In the genomic region with DNA sequence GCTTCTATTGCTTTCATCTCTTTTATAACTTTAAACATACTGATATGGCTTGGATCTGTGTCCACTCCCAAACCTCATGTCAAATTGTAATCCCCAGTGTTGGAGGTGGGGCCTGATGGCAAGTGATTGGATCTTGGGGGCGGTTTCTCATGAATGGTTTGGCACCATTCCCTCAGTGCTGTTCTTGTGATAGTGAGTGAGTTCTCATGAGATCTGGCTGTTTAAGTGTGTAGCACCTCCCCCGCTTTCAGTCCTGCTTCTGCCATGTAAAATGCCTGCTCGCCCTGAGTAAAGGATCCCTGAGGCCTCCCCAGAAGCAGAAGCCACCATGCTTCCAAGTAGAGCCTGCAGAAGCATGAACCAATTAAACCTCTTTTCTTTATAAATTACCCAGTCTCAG, we compare ENCODE assay signal across 1 cellular context.
TF ChIP-seq lines count a peak whose summit lies in the region.

No MANE protein-coding gene starts in this region.

TF ChIP-seq in K562, 482 proteins besides CTCF, POLR2A, EP300 and RAD21 (continued from another document and continues in another):
- TF ChIP-seq, protein P1, sequence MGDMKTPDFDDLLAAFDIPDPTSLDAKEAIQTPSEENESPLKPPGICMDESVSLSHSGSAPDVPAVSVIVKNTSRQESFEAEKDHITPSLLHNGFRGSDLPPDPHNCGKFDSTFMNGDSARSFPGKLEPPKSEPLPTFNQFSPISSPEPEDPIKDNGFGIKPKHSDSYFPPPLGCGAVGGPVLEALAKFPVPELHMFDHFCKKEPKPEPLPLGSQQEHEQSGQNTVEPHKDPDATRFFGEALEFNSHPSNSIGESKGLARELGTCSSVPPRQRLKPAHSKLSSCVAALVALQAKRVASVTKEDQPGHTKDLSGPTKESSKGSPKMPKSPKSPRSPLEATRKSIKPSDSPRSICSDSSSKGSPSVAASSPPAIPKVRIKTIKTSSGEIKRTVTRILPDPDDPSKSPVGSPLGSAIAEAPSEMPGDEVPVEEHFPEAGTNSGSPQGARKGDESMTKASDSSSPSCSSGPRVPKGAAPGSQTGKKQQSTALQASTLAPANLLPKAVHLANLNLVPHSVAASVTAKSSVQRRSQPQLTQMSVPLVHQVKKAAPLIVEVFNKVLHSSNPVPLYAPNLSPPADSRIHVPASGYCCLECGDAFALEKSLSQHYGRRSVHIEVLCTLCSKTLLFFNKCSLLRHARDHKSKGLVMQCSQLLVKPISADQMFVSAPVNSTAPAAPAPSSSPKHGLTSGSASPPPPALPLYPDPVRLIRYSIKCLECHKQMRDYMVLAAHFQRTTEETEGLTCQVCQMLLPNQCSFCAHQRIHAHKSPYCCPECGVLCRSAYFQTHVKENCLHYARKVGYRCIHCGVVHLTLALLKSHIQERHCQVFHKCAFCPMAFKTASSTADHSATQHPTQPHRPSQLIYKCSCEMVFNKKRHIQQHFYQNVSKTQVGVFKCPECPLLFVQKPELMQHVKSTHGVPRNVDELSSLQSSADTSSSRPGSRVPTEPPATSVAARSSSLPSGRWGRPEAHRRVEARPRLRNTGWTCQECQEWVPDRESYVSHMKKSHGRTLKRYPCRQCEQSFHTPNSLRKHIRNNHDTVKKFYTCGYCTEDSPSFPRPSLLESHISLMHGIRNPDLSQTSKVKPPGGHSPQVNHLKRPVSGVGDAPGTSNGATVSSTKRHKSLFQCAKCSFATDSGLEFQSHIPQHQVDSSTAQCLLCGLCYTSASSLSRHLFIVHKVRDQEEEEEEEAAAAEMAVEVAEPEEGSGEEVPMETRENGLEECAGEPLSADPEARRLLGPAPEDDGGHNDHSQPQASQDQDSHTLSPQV (IDR thresholded peaks at IDR 0.05) = peak; percentile 69
- TF ChIP-seq BRF1 (IDR thresholded peaks at IDR 0.05; ENCODE audit: borderline replicate concordance, extremely low read depth, insufficient read length) (no peak), PURB (CRISPR knock-in tag; IDR thresholded peaks at IDR 0.05; ENCODE audit: low read depth) (no peak), ZNF146 (CRISPR knock-in tag; IDR thresholded peaks at IDR 0.05; ENCODE audit: unreplicated experiment) (no peak), DPF2 (IDR thresholded peaks at IDR 0.05) (peak; percentile 62), ZNF282 (CRISPR knock-in tag; IDR thresholded peaks at IDR 0.05) (no peak), ZNF449 (CRISPR knock-in tag; IDR thresholded peaks at IDR 0.05) (no peak), ZNF12 (CRISPR knock-in tag; IDR thresholded peaks at IDR 0.05) (no peak), ZNF699 (CRISPR knock-in tag; IDR thresholded peaks at IDR 0.05; ENCODE audit: insufficient replicate concordance) (no peak), NR2C1 (IDR thresholded peaks at IDR 0.05) (no peak), NR2C1 (tag; IDR thresholded peaks at IDR 0.05) (no peak), HOXB6 (CRISPR knock-in tag; IDR thresholded peaks at IDR 0.05; ENCODE audit: borderline replicate concordance) (no peak), ZNF311 (CRISPR knock-in tag; IDR thresholded peaks at IDR 0.05) (no peak), ZNF124 (CRISPR knock-in tag; IDR thresholded peaks at IDR 0.05) (no peak), HMG20A (CRISPR knock-in tag; conservative IDR thresholded peaks at IDR 0.05) (no peak), THRA (IDR thresholded peaks at IDR 0.05) (no peak), POLR2AphosphoS5 (IDR thresholded peaks at IDR 0.05; ENCODE audit: control insufficient read depth, insufficient read depth, low read depth, low read length) (peak; percentile 64), ZNF133 (CRISPR knock-in tag; IDR thresholded peaks at IDR 0.05) (no peak), SIN3B (IDR thresholded peaks at IDR 0.05; ENCODE audit: low read depth) (no peak), NCOA2 (IDR thresholded peaks at IDR 0.05; ENCODE audit: partially characterized antibody in 2 of 2) (no peak), SAFB (IDR thresholded peaks at IDR 0.05; ENCODE audit: borderline replicate concordance, low read depth, low read length) (no peak), CHD7 (IDR thresholded peaks at IDR 0.05; ENCODE audit: low read depth, low read length) (no peak), RFX1 (IDR thresholded peaks at IDR 0.05) (no peak), BRD9 (IDR thresholded peaks at IDR 0.05; ENCODE audit: low read depth, partially characterized antibody) (no peak), SIRT6 (IDR thresholded peaks at IDR 0.05; ENCODE audit: low read depth, low read length) (no peak)
- TF ChIP-seq, protein P2, sequence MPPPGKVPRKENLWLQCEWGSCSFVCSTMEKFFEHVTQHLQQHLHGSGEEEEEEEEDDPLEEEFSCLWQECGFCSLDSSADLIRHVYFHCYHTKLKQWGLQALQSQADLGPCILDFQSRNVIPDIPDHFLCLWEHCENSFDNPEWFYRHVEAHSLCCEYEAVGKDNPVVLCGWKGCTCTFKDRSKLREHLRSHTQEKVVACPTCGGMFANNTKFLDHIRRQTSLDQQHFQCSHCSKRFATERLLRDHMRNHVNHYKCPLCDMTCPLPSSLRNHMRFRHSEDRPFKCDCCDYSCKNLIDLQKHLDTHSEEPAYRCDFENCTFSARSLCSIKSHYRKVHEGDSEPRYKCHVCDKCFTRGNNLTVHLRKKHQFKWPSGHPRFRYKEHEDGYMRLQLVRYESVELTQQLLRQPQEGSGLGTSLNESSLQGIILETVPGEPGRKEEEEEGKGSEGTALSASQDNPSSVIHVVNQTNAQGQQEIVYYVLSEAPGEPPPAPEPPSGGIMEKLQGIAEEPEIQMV (tag; conservative IDR thresholded peaks at IDR 0.05; ENCODE audit: low read depth) = no peak
- TF ChIP-seq, protein P3, sequence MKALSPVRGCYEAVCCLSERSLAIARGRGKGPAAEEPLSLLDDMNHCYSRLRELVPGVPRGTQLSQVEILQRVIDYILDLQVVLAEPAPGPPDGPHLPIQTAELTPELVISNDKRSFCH (CRISPR knock-in tag; IDR thresholded peaks at IDR 0.05) = no peak
- TF ChIP-seq, protein P3 (tag; IDR thresholded peaks at IDR 0.05) = no peak
- TF ChIP-seq, protein P4, sequence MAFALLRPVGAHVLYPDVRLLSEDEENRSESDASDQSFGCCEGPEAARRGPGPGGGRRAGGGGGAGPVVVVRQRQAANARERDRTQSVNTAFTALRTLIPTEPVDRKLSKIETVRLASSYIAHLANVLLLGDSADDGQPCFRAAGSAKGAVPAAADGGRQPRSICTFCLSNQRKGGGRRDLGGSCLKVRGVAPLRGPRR (CRISPR knock-in tag; IDR thresholded peaks at IDR 0.05) = no peak
- TF ChIP-seq, protein P5, sequence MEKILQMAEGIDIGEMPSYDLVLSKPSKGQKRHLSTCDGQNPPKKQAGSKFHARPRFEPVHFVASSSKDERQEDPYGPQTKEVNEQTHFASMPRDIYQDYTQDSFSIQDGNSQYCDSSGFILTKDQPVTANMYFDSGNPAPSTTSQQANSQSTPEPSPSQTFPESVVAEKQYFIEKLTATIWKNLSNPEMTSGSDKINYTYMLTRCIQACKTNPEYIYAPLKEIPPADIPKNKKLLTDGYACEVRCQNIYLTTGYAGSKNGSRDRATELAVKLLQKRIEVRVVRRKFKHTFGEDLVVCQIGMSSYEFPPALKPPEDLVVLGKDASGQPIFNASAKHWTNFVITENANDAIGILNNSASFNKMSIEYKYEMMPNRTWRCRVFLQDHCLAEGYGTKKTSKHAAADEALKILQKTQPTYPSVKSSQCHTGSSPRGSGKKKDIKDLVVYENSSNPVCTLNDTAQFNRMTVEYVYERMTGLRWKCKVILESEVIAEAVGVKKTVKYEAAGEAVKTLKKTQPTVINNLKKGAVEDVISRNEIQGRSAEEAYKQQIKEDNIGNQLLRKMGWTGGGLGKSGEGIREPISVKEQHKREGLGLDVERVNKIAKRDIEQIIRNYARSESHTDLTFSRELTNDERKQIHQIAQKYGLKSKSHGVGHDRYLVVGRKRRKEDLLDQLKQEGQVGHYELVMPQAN (IDR thresholded peaks at IDR 0.05; ENCODE audit: borderline replicate concordance) = no peak
- TF ChIP-seq, protein P6, sequence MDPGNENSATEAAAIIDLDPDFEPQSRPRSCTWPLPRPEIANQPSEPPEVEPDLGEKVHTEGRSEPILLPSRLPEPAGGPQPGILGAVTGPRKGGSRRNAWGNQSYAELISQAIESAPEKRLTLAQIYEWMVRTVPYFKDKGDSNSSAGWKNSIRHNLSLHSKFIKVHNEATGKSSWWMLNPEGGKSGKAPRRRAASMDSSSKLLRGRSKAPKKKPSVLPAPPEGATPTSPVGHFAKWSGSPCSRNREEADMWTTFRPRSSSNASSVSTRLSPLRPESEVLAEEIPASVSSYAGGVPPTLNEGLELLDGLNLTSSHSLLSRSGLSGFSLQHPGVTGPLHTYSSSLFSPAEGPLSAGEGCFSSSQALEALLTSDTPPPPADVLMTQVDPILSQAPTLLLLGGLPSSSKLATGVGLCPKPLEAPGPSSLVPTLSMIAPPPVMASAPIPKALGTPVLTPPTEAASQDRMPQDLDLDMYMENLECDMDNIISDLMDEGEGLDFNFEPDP (CRISPR knock-in tag; IDR thresholded peaks at IDR 0.05) = no peak
